ENCODE assay signal across 8 cellular contexts in genomic region chr7:43650457-43651052, GRCh38.
A peak's percentile ranks its signal among the peaks of the same experiment; 100 is the strongest.
DNase-seq lines count a peak whose midpoint lies in the region; ATAC-seq, FAIRE-seq and TF ChIP-seq lines count a peak whose summit lies in the region.

No MANE protein-coding gene starts in this region.

- H2BK120ac ChIP-seq in H9 (ENCODE audit: low read depth, low read length, poor library complexity, severe bottlenecking) = no peak overlapping the region

- POLR2A ChIA-PET in A549 (lab: Yijun Ruan, JAX) = interaction anchor here (0.6 kb wide), 2 partner anchors 68 to 218 kb away, joined by 3 to 4 read pairs; partner anchors contain the start of gene STK17A

- peaks cover 51 to 61% of the 10 kb centered on the region in 2 experiments for H3K4me1 Mint-ChIP-seq in H9
- H3K4me1 Mint-ChIP-seq in activated naive CD8-positive, alpha-beta T cell treated with anti-CD3 and anti-CD28 coated beads, Interleukin-2, amount 50 U/mL, for 24 hours = peaks cover 95% of the 10 kb centered on the region

- no peaks in the 10 kb centered on the region for H3K9me3 ChIP-seq in A549
- no peaks in the 10 kb centered on the region for H3K9me3 ChIP-seq in H9 (ENCODE audit: control insufficient read depth, low read depth, low read length)
- no peaks in the 10 kb centered on the region for H3K9me3 ChIP-seq in right lobe of liver

- no peak overlapping the region for H3K14ac ChIP-seq in H9 (ENCODE audit: insufficient read depth, low read length)

- H3K4me3 Mint-ChIP-seq in H9 = no peak overlapping the region
- peak overlapping the region; percentile 74 for H3K4me3 Mint-ChIP-seq in activated naive CD8-positive, alpha-beta T cell treated with anti-CD3 and anti-CD28 coated beads, Interleukin-2, amount 50 U/mL, for 24 hours

- H3K4me3 ChIP-seq in A549 (no peak overlapping the region; the same call in 2 of the 3 replicates), right lobe of liver (no peak overlapping the region)

- no peaks in the 10 kb centered on the region for H3K36me3 ChIP-seq in right lobe of liver

- TF ChIP-seq EP300 in A549 (IDR thresholded peaks at IDR 0.05) = no peak

- H3K79me1 ChIP-seq in H9 (ENCODE audit: insufficient read depth, low read depth, low read length, poor library complexity, severe bottlenecking) = peaks cover 1% of the 10 kb centered on the region

- H3K27ac ChIP-seq in A549 = peak overlapping the region; percentile 51 to 92
- H3K27ac ChIP-seq in H9 (ENCODE audit: insufficient read length, low read depth, low read length) = no peak overlapping the region
- H3K27ac ChIP-seq in right lobe of liver = peak overlapping the region in 2 of 3 donors; percentile 9 to 59

- CTCF ChIA-PET in A549 (lab: Yijun Ruan, JAX) = interaction anchor here (1.0 to 4.5 kb wide), 6 partner anchors 10 to 70 kb away, joined by 3 to 25 read pairs (median 3); partner anchors contain the start of gene STK17A

- H2BK5ac ChIP-seq in H9 (ENCODE audit: insufficient read length, low read length) = no peak overlapping the region

- no peak overlapping the region for H2AK5ac ChIP-seq in H9 (ENCODE audit: insufficient read length, low read length)

- no peaks in the 10 kb centered on the region for H3K23me2 ChIP-seq in H9 (ENCODE audit: insufficient read length, low read depth, low read length, poor library complexity, severe bottlenecking)

- no peak overlapping the region for H2BK12ac ChIP-seq in H9 (ENCODE audit: insufficient read length, low read depth, low read length)

- no peak for FAIRE-seq in A549 (lab: Jason Lieb, UNC)

- intact Hi-C loops in right lobe of liver (cut with DNase I) = no loop called here

- H3K27me3 ChIP-seq in H9 (ENCODE audit: insufficient read depth, low read length) = no peaks in the 10 kb centered on the region
- H3K27me3 ChIP-seq in right lobe of liver = no peaks in the 10 kb centered on the region

- no peak overlapping the region for H3K23ac ChIP-seq in H9 (ENCODE audit: insufficient read length, low read depth, low read length)

- ATAC-seq in A549 (0 out of 6 replicates have a peak, but pooled peaks of 1 of the 2 experiments have one; percentile 4), right lobe of liver (peak in 1 of 4 donors; percentile 15)
- ATAC-seq in activated naive CD8-positive, alpha-beta T cell treated with anti-CD3 and anti-CD28 coated beads, Interleukin-2, amount 50 U/mL, for 24 hours = no peak

- H3K4me2 ChIP-seq in A549 (peak overlapping the region; percentile 75), H9 (ENCODE audit: insufficient read depth, insufficient read length, low read length) (no peak overlapping the region)

- no peak overlapping the region for H4K91ac ChIP-seq in H9 (ENCODE audit: insufficient read length, low read depth, low read length)

- H2BK15ac ChIP-seq in H9 (ENCODE audit: low read depth, low read length) = no peak overlapping the region

- no peak for TF ChIP-seq POLR2A in A549 (IDR thresholded peaks at IDR 0.05; ENCODE audit: low read length)
- no peak for TF ChIP-seq POLR2A in right lobe of liver (IDR thresholded peaks at IDR 0.05)

- H3K18ac ChIP-seq in H9 (ENCODE audit: insufficient read length, low read depth, low read length) = no peak overlapping the region

- no peak overlapping the region for H4K5ac ChIP-seq in H9 (ENCODE audit: insufficient read length, low read depth, low read length)

- no peak overlapping the region for H4K8ac ChIP-seq in H9 (replicated peaks; ENCODE audit: insufficient read length, low read depth, low read length)

- no peak overlapping the region for H3T11ph ChIP-seq in H9 (ENCODE audit: low read length)

- no peaks in the 10 kb centered on the region for H3K9me3 Mint-ChIP-seq in H9
- H3K9me3 Mint-ChIP-seq in activated naive CD8-positive, alpha-beta T cell treated with anti-CD3 and anti-CD28 coated beads, Interleukin-2, amount 50 U/mL, for 24 hours = peaks cover 7% of the 10 kb centered on the region

- H3K4ac ChIP-seq in H9 (ENCODE audit: low read depth, low read length) = no peak overlapping the region

- H3K27me3 Mint-ChIP-seq in H9 (ENCODE audit: low read depth) = no peaks in the 10 kb centered on the region
- no peaks in the 10 kb centered on the region for H3K27me3 Mint-ChIP-seq in activated naive CD8-positive, alpha-beta T cell treated with anti-CD3 and anti-CD28 coated beads, Interleukin-2, amount 50 U/mL, for 24 hours

- WGBS in A549 (ENCODE audit: missing lambda C conversion rate) = 30% methylated on average over 9 of the region's 9 CpGs
- no CpG with 5 or more reads among the region's 9 CpGs for WGBS in H9 (ENCODE audit: extremely low coverage, insufficient read length, low lambda C conversion rate)
- 47% methylated on average over 9 of the region's 9 CpGs for WGBS in right lobe of liver (ENCODE audit: insufficient coverage, low coverage, low lambda C conversion rate, missing lambda C conversion rate)

- no peak overlapping the region for H3K56ac ChIP-seq in H9 (ENCODE audit: insufficient read length, low read depth, low read length)

- H3K9ac ChIP-seq in H9 (ENCODE audit: extremely low read depth, insufficient read length, low read length) = no peak overlapping the region

- peak overlapping the region in 2 of 3 experiments; percentile 61 to 91; a peak in 6 of 7 replicates for H3K27ac Mint-ChIP-seq in H9
- H3K27ac Mint-ChIP-seq in activated naive CD8-positive, alpha-beta T cell treated with anti-CD3 and anti-CD28 coated beads, Interleukin-2, amount 50 U/mL, for 24 hours = peak overlapping the region; percentile 98

- no peak for TF ChIP-seq CTCF in A549 (IDR thresholded peaks at IDR 0.05)
- TF ChIP-seq CTCF in H9 (conservative IDR thresholded peaks at IDR 0.05) = no peak
- TF ChIP-seq CTCF in right lobe of liver (IDR thresholded peaks at IDR 0.05) = no peak

- no peak overlapping the region for H2AFZ ChIP-seq in H9 (ENCODE audit: low read length)

- no peak for TF ChIP-seq RAD21 in A549 (conservative IDR thresholded peaks at IDR 0.05 in 1 of 2, IDR thresholded peaks at IDR 0.05 in 1 of 2)

- no peak overlapping the region for H2BK20ac ChIP-seq in H9 (ENCODE audit: low read depth, low read length, poor library complexity, severe bottlenecking)

- H3K36me3 Mint-ChIP-seq in H9 (ENCODE audit: insufficient read depth in 1 of 3, low read depth in 3 of 3) = peaks cover 8 to 29% (median 26%) of the 10 kb centered on the region in 3 experiments; a peak in 6 of 7 replicates
- peaks cover 39% of the 10 kb centered on the region for H3K36me3 Mint-ChIP-seq in activated naive CD8-positive, alpha-beta T cell treated with anti-CD3 and anti-CD28 coated beads, Interleukin-2, amount 50 U/mL, for 24 hours (ENCODE audit: low read depth)

- peaks cover 75% of the 10 kb centered on the region for H3K4me1 ChIP-seq in A549
- H3K4me1 ChIP-seq in H9 (ENCODE audit: insufficient read depth, low read length) = peaks cover 19% of the 10 kb centered on the region; the same call in 1 of the 2 replicates
- peaks cover 0 to 19% (median 7%) of the 10 kb centered on the region in 4 donors for H3K4me1 ChIP-seq in right lobe of liver

- H4K20me1 ChIP-seq in H9 (ENCODE audit: control insufficient read depth, insufficient read depth, insufficient read length) = no peaks in the 10 kb centered on the region

- no peak for DNase-seq in A549 (ENCODE audit: low read depth in 1 of 2, low spot score in 1 of 2)
- DNase-seq in H9 = no peak
- DNase-seq in activated naive CD8-positive, alpha-beta T cell treated with anti-CD3 and anti-CD28 coated beads, Interleukin-2, amount 50 U/mL, for 24 hours = no peak
- no peak for DNase-seq in right lobe of liver
- no peak for DNase-seq in mucosa of gallbladder (ENCODE audit: low spot score)
- DNase-seq in HuH-7.5 (ENCODE audit: low spot score) = no peak
- no peak for DNase-seq in amniotic stem cell (lab: John Stamatoyannopoulos, UW)
- DNase-seq in NCI-H1092 treated with DMSO at 0.1 percent for 48 hours (lab: John Stamatoyannopoulos, UW) = no peak

- H3K79me2 ChIP-seq in H9 (ENCODE audit: insufficient read depth, low read length) = peaks cover 2% of the 10 kb centered on the region; the same call in 1 of the 2 replicates

TF ChIP-seq in A549, 52 proteins besides CTCF, POLR2A, EP300 and RAD21 (continues in another document):
- TF ChIP-seq SREBF2 (IDR thresholded peaks at IDR 0.05) (no peak), CBX8 (IDR thresholded peaks at IDR 0.05) (no peak), NR3C1 (IDR thresholded peaks at IDR 0.05) (no peak), CHD2 (IDR thresholded peaks at IDR 0.05; ENCODE audit: low read length, partially characterized antibody) (no peak), HDAC2 (IDR thresholded peaks at IDR 0.05) (no peak), FOSL2 (IDR thresholded peaks at IDR 0.05) (no peak), FOSL2 (CRISPR knock-in tag; IDR thresholded peaks at IDR 0.05) (no peak), NPAS2 (CRISPR knock-in tag; IDR thresholded peaks at IDR 0.05; ENCODE audit: borderline replicate concordance) (no peak), E2F6 (IDR thresholded peaks at IDR 0.05; ENCODE audit: borderline replicate concordance, low read depth) (no peak), CHD4 (IDR thresholded peaks at IDR 0.05; ENCODE audit: borderline replicate concordance) (no peak), SMC3 (IDR thresholded peaks at IDR 0.05) (no peak), PBX3 (IDR thresholded peaks at IDR 0.05) (no peak), BCL3 (IDR thresholded peaks at IDR 0.05) (no peak)
